Comparison of ENCODE assay signal across 1 cellular context in genomic region chr12:92337128-92337527, GRCh38.
TF ChIP-seq lines count a peak whose summit lies in the region.

No MANE protein-coding gene starts in this region.

TF ChIP-seq in GM23338, 12 proteins besides CTCF, POLR2A, EP300 and RAD21:
- TF ChIP-seq CREB1 (CRISPR knock-in tag; IDR thresholded peaks at IDR 0.05; ENCODE audit: low read depth): no peak
- TF ChIP-seq JUNB (IDR thresholded peaks at IDR 0.05; ENCODE audit: unreplicated experiment): no peak
- TF ChIP-seq EZH2phosphoT487 (IDR thresholded peaks at IDR 0.05; ENCODE audit: unreplicated experiment): no peak
- no peak for TF ChIP-seq ZNF114 (CRISPR knock-in tag; IDR thresholded peaks at IDR 0.05)
- no peak for TF ChIP-seq EZH2 (IDR thresholded peaks at IDR 0.05; ENCODE audit: low read depth, unreplicated experiment)
- TF ChIP-seq ZNF462 (CRISPR knock-in tag; IDR thresholded peaks at IDR 0.05): no peak
- TF ChIP-seq NANOG (IDR thresholded peaks at IDR 0.05; ENCODE audit: borderline replicate concordance): no peak
- no peak for TF ChIP-seq STAT1 (IDR thresholded peaks at IDR 0.05; ENCODE audit: unreplicated experiment)
